ENCODE assay signal across 8 cellular contexts in genomic region chr11:128054323-128054910, GRCh38.
A peak's percentile ranks its signal among the peaks of the same experiment; 100 is the strongest.
DNase-seq lines count a peak whose midpoint lies in the region; ATAC-seq, FAIRE-seq and TF ChIP-seq lines count a peak whose summit lies in the region.

No MANE protein-coding gene starts in this region.

- H3K4me3 Mint-ChIP-seq in mesothelial cell of epicardium = no peak overlapping the region

- DNase-seq in DND-41 (peak; percentile 67), mammary epithelial cell (peak; percentile 65), mesothelial cell of epicardium (ENCODE audit: low spot score in 2 of 2, unreplicated experiment in 2 of 2) (no peak), NCI-H1417 (lab: John Stamatoyannopoulos, UW) (no peak), HepG2 (ENCODE audit: low spot score) (no peak), LoVo (ENCODE audit: low spot score) (no peak)

- no peaks in the 10 kb centered on the region for H3K9me3 Mint-ChIP-seq in mesothelial cell of epicardium

- H3K4me3 ChIP-seq in DND-41 (ENCODE audit: low read depth in 1 of 2, low read length in 2 of 2) (peak overlapping the region in 1 of 2 experiments; percentile 49; a peak in 2 of 4 replicates), mammary epithelial cell (replicated peaks in 1 of 3; ENCODE audit: insufficient read depth in 1 of 3, low read depth in 2 of 3, low read length in 3 of 3) (no peak overlapping the region), HepG2 (replicated peaks in 1 of 3; ENCODE audit: insufficient read depth in 1 of 3, low read depth in 2 of 3, low read length in 3 of 3) (no peak overlapping the region)

- no peaks in the 10 kb centered on the region for H3K36me3 Mint-ChIP-seq in mesothelial cell of epicardium

- POLR2A ChIA-PET in HepG2 (lab: Yijun Ruan, JAX) = no interaction called here

- H3K4me2 ChIP-seq in DND-41 (ENCODE audit: insufficient read depth, low read length) = peak overlapping the region; percentile 66
- peak overlapping the region; percentile 15 for H3K4me2 ChIP-seq in mammary epithelial cell (ENCODE audit: insufficient read depth, low read depth, low read length)
- no peak overlapping the region for H3K4me2 ChIP-seq in HepG2 (ENCODE audit: low read depth, low read length)

- no peaks in the 10 kb centered on the region for H3K9me3 ChIP-seq in DND-41 (ENCODE audit: insufficient read depth, low read length, severe bottlenecking)
- no peaks in the 10 kb centered on the region for H3K9me3 ChIP-seq in mammary epithelial cell (replicated peaks; ENCODE audit: insufficient read depth, low read length)
- peaks cover 14% of the 10 kb centered on the region for H3K9me3 ChIP-seq in HepG2 (ENCODE audit: low read length)

- WGBS in mammary epithelial cell (ENCODE audit: low coverage, missing lambda C conversion rate) = 100% methylated on average over 2 of the region's 2 CpGs
- WGBS in HepG2 (ENCODE audit: low lambda C conversion rate) = 2% methylated on average over 2 of the region's 2 CpGs

- H3K27me3 ChIP-seq in DND-41 (ENCODE audit: insufficient read depth, low read length, poor library complexity) (no peaks in the 10 kb centered on the region), mammary epithelial cell (ENCODE audit: insufficient read depth, low read length) (no peaks in the 10 kb centered on the region), HepG2 (ENCODE audit: control insufficient read depth in 1 of 2, insufficient read depth in 2 of 2, low read length in 2 of 2) (no peaks in the 10 kb centered on the region)

- no peaks in the 10 kb centered on the region for H3K36me3 ChIP-seq in DND-41 (ENCODE audit: insufficient read depth, low read length)
- H3K36me3 ChIP-seq in mammary epithelial cell (ENCODE audit: insufficient read depth, low read length) = no peaks in the 10 kb centered on the region
- H3K36me3 ChIP-seq in HepG2 (replicated peaks in 1 of 2; ENCODE audit: control insufficient read depth in 1 of 2, insufficient read depth in 2 of 2, low read length in 2 of 2) = no peaks in the 10 kb centered on the region

- H3K27ac Mint-ChIP-seq in mesothelial cell of epicardium = no peak overlapping the region

- no peaks in the 10 kb centered on the region for H3K79me2 ChIP-seq in DND-41 (ENCODE audit: insufficient read depth, low read length)
- no peaks in the 10 kb centered on the region for H3K79me2 ChIP-seq in mammary epithelial cell (ENCODE audit: insufficient read depth, low read length)
- H3K79me2 ChIP-seq in HepG2 (ENCODE audit: insufficient read depth, low read length) = no peaks in the 10 kb centered on the region

- H4K20me1 ChIP-seq in DND-41 (ENCODE audit: insufficient read depth, low read length) = no peaks in the 10 kb centered on the region
- H4K20me1 ChIP-seq in mammary epithelial cell (ENCODE audit: insufficient read depth, low read length) = no peaks in the 10 kb centered on the region
- H4K20me1 ChIP-seq in HepG2 (ENCODE audit: insufficient read depth, low read length) = no peaks in the 10 kb centered on the region

- FAIRE-seq in HepG2 (lab: Jason Lieb, UNC) = no peak

- no peak for TF ChIP-seq CTCF in DND-41 (IDR thresholded peaks at IDR 0.05; ENCODE audit: borderline replicate concordance, extremely low read depth, low read length, poor library complexity, severe bottlenecking)
- no peak for TF ChIP-seq CTCF in mammary epithelial cell (conservative IDR thresholded peaks at IDR 0.05 in 1 of 2, IDR thresholded peaks at IDR 0.05 in 1 of 2; ENCODE audit: extremely low read depth in 1 of 2, insufficient read depth in 1 of 2, low read depth in 1 of 2, low read length in 2 of 2)
- no peak for TF ChIP-seq CTCF in mesothelial cell of epicardium (IDR thresholded peaks at IDR 0.05; ENCODE audit: unreplicated experiment)
- TF ChIP-seq CTCF in HepG2 (CRISPR knock-in tag; IDR thresholded peaks at IDR 0.05) = no peak

- no peak for TF ChIP-seq POLR2A in HepG2 (IDR thresholded peaks at IDR 0.05; ENCODE audit: insufficient read depth in 1 of 2, low read depth in 2 of 2, low read length in 2 of 2)

- in situ Hi-C loops in mammary epithelial cell (cut with MboI; ENCODE audit: low sequenced_read_pairs in 2 of 2) (no loop called here), HepG2 (cut with HindIII; ENCODE audit: extremely low pct_ligation_motif_present, low pct_unique_long_range_greater_than_20kb) (no loop called here)

- ATAC-seq in DND-41 (ENCODE audit: insufficient read depth, low read depth) = peak; percentile 59
- peak; percentile 52 for ATAC-seq in GM19467 (IDR thresholded peaks at IDR 0.05; ENCODE audit: unreplicated experiment)
- peak; percentile 69 for ATAC-seq in HG03442 (IDR thresholded peaks at IDR 0.05; ENCODE audit: unreplicated experiment)
- no peak for ATAC-seq in HepG2

- H3K4me1 ChIP-seq in DND-41 (ENCODE audit: insufficient read depth, low read length) (peaks cover 79% of the 10 kb centered on the region), mammary epithelial cell (ENCODE audit: insufficient read depth, low read length) (peaks cover 31% of the 10 kb centered on the region), HepG2 (ENCODE audit: insufficient read depth, low read length) (no peaks in the 10 kb centered on the region)

- H2AFZ ChIP-seq in DND-41 (ENCODE audit: low read depth, low read length) (peak overlapping the region; percentile 95), mammary epithelial cell (ENCODE audit: low read depth, low read length) (peak overlapping the region; percentile 56), HepG2 (ENCODE audit: low read length) (no peak overlapping the region)

- CTCF ChIA-PET in mammary epithelial cell (lab: Charles Lee; ENCODE audit: low non-redundant PET) = no interaction called here
- CTCF ChIA-PET in HepG2 (lab: Yijun Ruan, JAX; ENCODE audit: low intra/inter-chr PET ratio, low total read pairs) = no interaction called here

- H3K9ac ChIP-seq in DND-41 (ENCODE audit: low read depth, low read length) = peak overlapping the region; percentile 59
- H3K9ac ChIP-seq in mammary epithelial cell (ENCODE audit: insufficient read depth, low read length) = no peak overlapping the region
- no peak overlapping the region for H3K9ac ChIP-seq in HepG2 (ENCODE audit: insufficient read depth, low read depth, low read length)

- no peak for TF ChIP-seq EP300 in HepG2 (IDR thresholded peaks at IDR 0.05; ENCODE audit: low read depth in 2 of 2, low read length in 2 of 2)
- no peak for TF ChIP-seq EP300 in HepG2 (CRISPR knock-in tag; IDR thresholded peaks at IDR 0.05; ENCODE audit: borderline replicate concordance)

- H3K27ac ChIP-seq in DND-41 (ENCODE audit: low read length) (peak overlapping the region; percentile 99), mammary epithelial cell (ENCODE audit: insufficient read depth, low read depth, low read length) (peak overlapping the region; percentile 56), HepG2 (ENCODE audit: extremely low read length, insufficient read depth, low read length) (no peak overlapping the region)

- intact Hi-C loops in mammary epithelial cell (cut with micrococcal nuclease) = no loop called here
- intact Hi-C loops in HepG2 (cut with micrococcal nuclease; ENCODE audit: unreplicated experiment) = no loop called here

- dilution Hi-C loops in mammary epithelial cell (cut with HindIII; ENCODE audit: low sequenced_read_pairs) = no loop called here

- BruUV-seq in mammary epithelial cell (replicated peaks; lab: Mats Ljungman, UMichigan) (TSS peak; percentile 12), HepG2 (replicated peaks; lab: Mats Ljungman, UMichigan) (no TSS peak)

- no peak for TF ChIP-seq RAD21 in HepG2 (CRISPR knock-in tag; IDR thresholded peaks at IDR 0.05)

- no peaks in the 10 kb centered on the region for H3K27me3 Mint-ChIP-seq in mesothelial cell of epicardium (ENCODE audit: low read depth)

- peaks cover 20% of the 10 kb centered on the region for H3K4me1 Mint-ChIP-seq in mesothelial cell of epicardium

TF ChIP-seq in HepG2, 621 proteins besides CTCF, POLR2A, EP300 and RAD21 (continues in another document):
- TF ChIP-seq SMAD3 (CRISPR knock-in tag; IDR thresholded peaks at IDR 0.05) = no peak
- TF ChIP-seq WIZ (CRISPR knock-in tag; IDR thresholded peaks at IDR 0.05) = no peak
- TF ChIP-seq LRRFIP1 (CRISPR knock-in tag; conservative IDR thresholded peaks at IDR 0.05) = no peak
- no peak for TF ChIP-seq JUND (CRISPR knock-in tag; IDR thresholded peaks at IDR 0.05)
- TF ChIP-seq ZNF143 (CRISPR knock-in tag; IDR thresholded peaks at IDR 0.05) = no peak
- no peak for TF ChIP-seq NFRKB (IDR thresholded peaks at IDR 0.05)
- no peak for TF ChIP-seq ZNF747 (CRISPR knock-in tag; IDR thresholded peaks at IDR 0.05; ENCODE audit: borderline replicate concordance)
- no peak for TF ChIP-seq ZSCAN31 (CRISPR knock-in tag; IDR thresholded peaks at IDR 0.05; ENCODE audit: low read depth)
- TF ChIP-seq ONECUT2 (CRISPR knock-in tag; IDR thresholded peaks at IDR 0.05) = no peak
- no peak for TF ChIP-seq ATF7-NPFF (CRISPR knock-in tag; IDR thresholded peaks at IDR 0.05; ENCODE audit: low read depth)
- no peak for TF ChIP-seq ZNF264 (CRISPR knock-in tag; IDR thresholded peaks at IDR 0.05)

Comparison
In these comparisons a context has a peak if more than half of its experiments do, and no peak if none do; other contexts are left out.
1. DNase-seq: peak in DND-41 (single experiment) and mammary epithelial cell (single experiment); none in mesothelial cell of epicardium (0 of 2), NCI-H1417 (0 of 3), HepG2 (single experiment) and LoVo (single experiment).